Comparison of ENCODE assay signal across 11 cellular contexts in the genomic region with DNA sequence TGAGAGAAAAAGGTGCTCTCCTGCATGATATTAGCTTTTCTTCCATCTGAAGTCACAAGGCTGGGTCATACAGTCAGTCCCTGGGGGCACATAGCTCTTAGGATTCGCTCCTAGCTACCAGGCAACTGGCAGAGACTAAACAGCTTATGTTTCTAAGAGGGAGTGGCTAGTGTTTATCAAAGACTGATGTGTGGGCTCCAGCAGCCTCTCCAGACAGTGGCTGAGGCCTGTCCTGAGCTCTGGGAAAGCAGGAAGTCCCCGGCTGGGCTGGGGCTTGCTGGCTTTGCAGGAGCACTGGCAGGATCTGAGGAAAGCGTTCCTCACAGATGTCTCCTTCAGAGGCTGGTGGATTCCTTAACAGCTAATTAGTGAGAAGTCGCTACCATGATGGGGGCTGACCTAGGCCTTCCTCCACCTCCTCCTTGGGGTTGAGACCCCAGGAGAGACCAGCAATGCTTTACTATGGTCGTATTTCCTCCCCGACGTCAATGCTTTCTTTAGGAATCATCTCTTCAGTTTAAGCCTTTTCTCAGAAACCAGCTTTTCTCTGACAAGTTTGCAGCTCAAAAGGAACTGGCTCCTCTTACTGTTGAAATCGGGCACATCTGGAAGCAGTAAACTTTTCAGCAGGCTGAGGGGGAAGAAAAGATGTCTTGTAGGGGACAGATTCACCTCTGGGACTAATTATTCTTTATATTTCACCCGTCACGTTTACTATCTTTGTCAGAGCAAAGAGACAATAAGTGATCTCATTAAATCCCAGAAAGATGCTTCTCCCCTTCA. TPM values are rescaled to one million over a fixed set of nuclear protein-coding genes. Genes with fewer than 3 reads are reported as not detected.
DNase-seq lines count a peak whose midpoint lies in the region; ATAC-seq and TF ChIP-seq lines count a peak whose summit lies in the region.
"Had no signal": no experiment of that assay in that cellular context is flagged by ENCODE, and none has a peak within 500 bp of the region (broad histone marks: within the 10 kb centered on the region; RNA-seq: fewer than 3 reads in every experiment).

No MANE protein-coding gene starts in this region.

- in situ Hi-C loops in KBM-7 (cut with MboI; ENCODE audit: low pct_unique_long_range_greater_than_20kb, low sequenced_read_pairs): no loop called here

- H3K9me3 ChIP-seq in thyroid gland: no peaks in the 10 kb centered on the region
- H3K9me3 ChIP-seq: Caco-2, tibial nerve had no signal

- H3K27me3 ChIP-seq in thyroid gland: no peaks in the 10 kb centered on the region
- H3K27me3 ChIP-seq: tibial nerve had no signal

- DNase-seq in AG20443 (ENCODE audit: low spot score) (peak; percentile 76), NCI-H1436 (lab: John Stamatoyannopoulos, UW) (peak; percentile 80), dedifferentiated amniotic fluid mesenchymal stem cell (ENCODE audit: extremely low spot score) (peak; percentile 68), mesothelial cell of epicardium (ENCODE audit: low spot score in 2 of 2, unreplicated experiment in 2 of 2) (peak; percentile 33 to 64), thyroid gland (no peak), KBM-7 (no peak), NOMO-1 (lab: John Stamatoyannopoulos, UW; ENCODE audit: unreplicated experiment in 2 of 2) (no peak)
- DNase-seq: Caco-2, NCI-H774 had no signal

- H3K27ac Mint-ChIP-seq in mesothelial cell of epicardium: peak overlapping the region; percentile 86

- no peak overlapping the region for H3K27ac ChIP-seq in thyroid gland

- H3K36me3 ChIP-seq in thyroid gland: no peaks in the 10 kb centered on the region
- H3K36me3 ChIP-seq: tibial nerve had no signal

- no peaks in the 10 kb centered on the region for H3K36me3 Mint-ChIP-seq in mesothelial cell of epicardium

- no peaks in the 10 kb centered on the region for H3K9me3 Mint-ChIP-seq in mesothelial cell of epicardium

- peaks cover 15 to 23% of the 10 kb centered on the region in 2 donors for H3K4me1 ChIP-seq in thyroid gland
- H3K4me1 ChIP-seq: Caco-2 had no signal

- no peak overlapping the region for H3K4me3 ChIP-seq in thyroid gland (replicated peaks in 1 of 3)
- H3K4me3 ChIP-seq: tibial nerve had no signal

- peaks cover 62% of the 10 kb centered on the region for H3K4me1 Mint-ChIP-seq in mesothelial cell of epicardium

- TF ChIP-seq POLR2A in thyroid gland (IDR thresholded peaks at IDR 0.05): no peak

- intact Hi-C loops in thyroid gland (cut with DNase I): no loop called here

- TF ChIP-seq CTCF in mesothelial cell of epicardium (IDR thresholded peaks at IDR 0.05; ENCODE audit: unreplicated experiment): no peak
- no peak for TF ChIP-seq CTCF in thyroid gland (IDR thresholded peaks at IDR 0.05)

- H3K27me3 Mint-ChIP-seq in mesothelial cell of epicardium (ENCODE audit: low read depth): no peaks in the 10 kb centered on the region

- no peak for ATAC-seq in HG02588 (IDR thresholded peaks at IDR 0.05; ENCODE audit: unreplicated experiment)

- H3K4me3 Mint-ChIP-seq in mesothelial cell of epicardium: peak overlapping the region; percentile 15

- 70 to 74% methylated on average over 10 of the region's 10 CpGs for WGBS in thyroid gland, 2 donors

RNA-seq across cellular contexts. Expression of a gene that starts 33.5 kb away (rescaled TPM):
- total RNA-seq in mesothelial cell of epicardium (17.4 to 19.2 TPM (median 18.0 TPM) in 3 replicates), thyroid gland (10 to 100 TPM in 3 of 4 donors, 1 to 10 TPM in 1; 7.9 to 15.9 (median 10.5) TPM)

Comparison
In these comparisons a context has a peak if more than half of its experiments do, and no peak if none do; other contexts are left out.
1. DNase-seq: peak in AG20443 (single experiment), NCI-H1436 (single experiment), dedifferentiated amniotic fluid mesenchymal stem cell (single experiment) and mesothelial cell of epicardium (2 of 2); none in thyroid gland (0 of 2), KBM-7 (single experiment) and NOMO-1 (0 of 2).